ENCODE assay signal across 9 cellular contexts in genomic region chr18:31610841-31611240, GRCh38. TPM values are rescaled to one million over a fixed set of nuclear protein-coding genes. Genes with fewer than 3 reads are reported as not detected.
A peak's percentile ranks its signal among the peaks of the same experiment; 100 is the strongest.
DNase-seq lines count a peak whose midpoint lies in the region; TF ChIP-seq lines count a peak whose summit lies in the region.
"Had no signal": no experiment of that assay in that cellular context is flagged by ENCODE, and none has a peak within 500 bp of the region (broad histone marks: within the 10 kb centered on the region; RNA-seq: fewer than 3 reads in every experiment).

No MANE protein-coding gene starts in this region.

- no peak overlapping the region for H3K27ac ChIP-seq in RWPE1
- no peak overlapping the region for H3K27ac ChIP-seq in hepatocyte
- H3K27ac ChIP-seq in CD8-positive, alpha-beta memory T cell (ENCODE audit: low read depth, low read length) = no peak overlapping the region
- no peak overlapping the region for H3K27ac ChIP-seq in Karpas-422 (ENCODE audit: low read length)

- H3K4me3 ChIP-seq in hepatocyte = no peak overlapping the region
- no peak overlapping the region for H3K4me3 ChIP-seq in CD8-positive, alpha-beta memory T cell (ENCODE audit: low read length)
- no peak overlapping the region for H3K4me3 ChIP-seq in Karpas-422 (ENCODE audit: low read length)

- no peaks in the 10 kb centered on the region for H3K9me3 Mint-ChIP-seq in CD8-positive, alpha-beta memory T cell

- WGBS in hepatocyte (ENCODE audit: low lambda C conversion rate, missing lambda C conversion rate) = 27% methylated on average over 4 of the region's 4 CpGs

- H3K9me2 ChIP-seq in hepatocyte (replicated peaks; ENCODE audit: insufficient read depth) (no peaks in the 10 kb centered on the region), Karpas-422 (replicated peaks; ENCODE audit: insufficient read depth, low read length) (no peaks in the 10 kb centered on the region)

- H3K4me1 ChIP-seq in hepatocyte (ENCODE audit: insufficient read depth) (no peaks in the 10 kb centered on the region), Karpas-422 (ENCODE audit: low read length) (no peaks in the 10 kb centered on the region)
- H3K4me1 ChIP-seq in CD8-positive, alpha-beta memory T cell (ENCODE audit: insufficient read depth, low read length) = no peaks in the 10 kb centered on the region

- CTCF ChIA-PET in HEK293T (lab: Yijun Ruan, JAX) = interaction anchor here (0.6 to 1.6 kb wide), 15 partner anchors 8 to 239 kb away, joined by 3 to 10 read pairs (median 4); partner anchors contain the start of gene B4GALT6
- CTCF ChIA-PET in RWPE1 (lab: Yijun Ruan, JAX) = interaction anchor here (0.6 kb wide), 1 partner anchor 57 kb away, joined by 3 read pairs; no protein-coding TSS in a partner anchor
- CTCF ChIA-PET in CD8-positive, alpha-beta memory T cell (lab: Charles Lee) = interaction anchor here (2.1 kb wide), 1 partner anchor 51 kb away, joined by 4 read pairs; no protein-coding TSS in a partner anchor

- POLR2A ChIA-PET in HEK293T (lab: Yijun Ruan, JAX) (interaction anchor here (1.7 kb wide), 1 partner anchor 74 kb away, joined by 6 read pairs; the partner anchor contains the start of gene B4GALT6), RWPE1 (lab: Yijun Ruan, JAX; ENCODE audit: low non-redundant PET) (no interaction called here)
- POLR2A ChIA-PET in CD8-positive, alpha-beta memory T cell (lab: Charles Lee) = no interaction called here

- H3K9me3 ChIP-seq in hepatocyte (ENCODE audit: low read depth) (no peaks in the 10 kb centered on the region), Karpas-422 (ENCODE audit: low read length) (no peaks in the 10 kb centered on the region)
- H3K9me3 ChIP-seq in CD8-positive, alpha-beta memory T cell (ENCODE audit: low read length) = no peaks in the 10 kb centered on the region

- DNase-seq in 8988T (peak; percentile 11), HEK293T (ENCODE audit: extremely low spot score) (peak; percentile 78), RWPE1 (ENCODE audit: low spot score) (peak; percentile 6), hepatocyte (ENCODE audit: low spot score) (peak; percentile 74), AG08395 (ENCODE audit: low spot score) (no peak), Karpas-422 (no peak)
- no peak for DNase-seq in CD8-positive, alpha-beta memory T cell
- no peak for DNase-seq in stimulated activated CD4-positive, alpha-beta T cell treated with anti-CD3 and anti-CD28 coated beads, Interleukin-15, amount 100 ng/mL, for 24 hours

- H4K20me1 ChIP-seq in hepatocyte (ENCODE audit: insufficient read depth, poor library complexity, severe bottlenecking) (no peaks in the 10 kb centered on the region), Karpas-422 (ENCODE audit: insufficient read depth, low read depth, low read length) (no peaks in the 10 kb centered on the region)

- no peak overlapping the region for H3K27ac Mint-ChIP-seq in CD8-positive, alpha-beta memory T cell
- H3K27ac Mint-ChIP-seq: activated naive CD8-positive, alpha-beta T cell had no signal

- H3K27me3 ChIP-seq in hepatocyte = no peaks in the 10 kb centered on the region
- no peaks in the 10 kb centered on the region for H3K27me3 ChIP-seq in CD8-positive, alpha-beta memory T cell (ENCODE audit: insufficient read depth, low read length, poor library complexity, severe bottlenecking)
- no peaks in the 10 kb centered on the region for H3K27me3 ChIP-seq in Karpas-422 (ENCODE audit: low read length)

- H3K79me2 ChIP-seq in hepatocyte (no peaks in the 10 kb centered on the region), Karpas-422 (ENCODE audit: low read length) (no peaks in the 10 kb centered on the region)

- H3K4me1 Mint-ChIP-seq in CD8-positive, alpha-beta memory T cell = no peaks in the 10 kb centered on the region

- H3K27me3 Mint-ChIP-seq in CD8-positive, alpha-beta memory T cell = peaks cover 0 to 1% of the 10 kb centered on the region in 2 donors
- H3K27me3 Mint-ChIP-seq: activated naive CD8-positive, alpha-beta T cell had no signal

- no peaks in the 10 kb centered on the region for H3K36me3 Mint-ChIP-seq in CD8-positive, alpha-beta memory T cell
- H3K36me3 Mint-ChIP-seq: activated naive CD8-positive, alpha-beta T cell had no signal

- no peak overlapping the region for H3K4me3 Mint-ChIP-seq in CD8-positive, alpha-beta memory T cell
- H3K4me3 Mint-ChIP-seq: activated naive CD8-positive, alpha-beta T cell had no signal

- H3K36me3 ChIP-seq in hepatocyte (replicated peaks; ENCODE audit: insufficient read depth, low read depth) (no peaks in the 10 kb centered on the region), Karpas-422 (ENCODE audit: insufficient read depth, low read length) (no peaks in the 10 kb centered on the region)
- no peaks in the 10 kb centered on the region for H3K36me3 ChIP-seq in CD8-positive, alpha-beta memory T cell (ENCODE audit: insufficient read depth, low read length)

- no peak overlapping the region for H3K9ac ChIP-seq in Karpas-422 (ENCODE audit: low read length)

- no peak for TF ChIP-seq CTCF in RWPE1 (conservative IDR thresholded peaks at IDR 0.05; ENCODE audit: low read depth)
- peak; percentile 30 for TF ChIP-seq CTCF in hepatocyte (IDR thresholded peaks at IDR 0.05; ENCODE audit: poor library complexity)

- H2AFZ ChIP-seq in hepatocyte (peak overlapping the region; percentile 42), Karpas-422 (ENCODE audit: low read length) (no peak overlapping the region)

- H3K4me2 ChIP-seq in hepatocyte (peak overlapping the region; percentile 17), Karpas-422 (ENCODE audit: low read depth, low read length, poor library complexity, severe bottlenecking) (no peak overlapping the region)

TF ChIP-seq in HEK293T, 16 proteins besides CTCF, POLR2A, EP300 and RAD21:
- TF ChIP-seq NFRKB (IDR thresholded peaks at IDR 0.05) (no peak), L3MBTL2 (conservative IDR thresholded peaks at IDR 0.05) (peak; percentile 20; the same call in 1 of the 2 replicates)

RNA-seq across cellular contexts. Expression of gene TTR, which starts 19.2 kb away (rescaled TPM):
- total RNA-seq in hepatocyte = 2,638 and 3,184 TPM in 2 replicates
- polyA plus RNA-seq in hepatocyte = 3,342 and 4,943 TPM in 2 replicates
- not detected for total RNA-seq in CD8-positive, alpha-beta memory T cell
- not detected for polyA plus RNA-seq in CD8-positive, alpha-beta memory T cell
- not detected in 2 replicates for total RNA-seq in Karpas-422 (2014; rRNA removed; shearing (Covaris generic); ENCODE audit: low replicate concordance)

Comparison
In these comparisons a context has a peak if more than half of its experiments do, and no peak if none do; other contexts are left out.
1. DNase-seq: peak in 8988T (single experiment), HEK293T (single experiment), RWPE1 (single experiment) and hepatocyte (single experiment); none in AG08395 (single experiment), CD8-positive, alpha-beta memory T cell (0 of 5), stimulated activated CD4-positive, alpha-beta T cell treated with anti-CD3 and anti-CD28 coated beads, Interleukin-15, amount 100 ng/mL, for 24 hours (single experiment) and Karpas-422 (single experiment).
2. RNA of gene TTR, which starts 19.2 kb away (total RNA-seq): 2,638 to 3,184 TPM in hepatocyte; not detected in CD8-positive, alpha-beta memory T cell and not detected in Karpas-422; every median in the first group is over 1,000 times any median in the second.